Comparison of ENCODE assay signal across 22 cellular contexts in genomic region chr5:103228056-103228455, GRCh38.
"Had no signal": no experiment of that assay in that cellular context is flagged by ENCODE, and none has a peak within 500 bp of the region (broad histone marks: within the 10 kb centered on the region; RNA-seq: fewer than 3 reads in every experiment).

No MANE protein-coding gene starts in this region.

- H3K9me3 Mint-ChIP-seq: activated CD4-positive, alpha-beta memory T cell treated with anti-CD3 and anti-CD28 coated beads for 36 hours; activated CD4-positive, alpha-beta T cell treated with anti-CD3 and anti-CD28 coated beads, Interleukin-2, amount 10 ng/mL, durations not matched to agents 7 days and 5 days; activated naive CD4-positive, alpha-beta T cell treated with anti-CD3 and anti-CD28 coated beads, Interleukin-2, amount 50 U/mL, for 24 hours; activated naive CD8-positive, alpha-beta T cell treated with anti-CD3 and anti-CD28 coated beads, Interleukin-2, amount 50 U/mL, for 24 hours had no signal

- ATAC-seq: activated naive CD8-positive, alpha-beta T cell treated with anti-CD3 and anti-CD28 coated beads, Interleukin-2, amount 50 U/mL, for 24 hours; Panc1; Right ventricle myocardium inferior had no signal

- DNase-seq: activated CD4-positive, alpha-beta memory T cell treated with anti-CD3 and anti-CD28 coated beads for 36 hours; activated CD4-positive, alpha-beta T cell treated with anti-CD3 and anti-CD28 coated beads, Interleukin-2, amount 10 ng/mL, durations not matched to agents 7 days and 5 days; activated CD4-positive, CD25-positive, alpha-beta regulatory T cell; activated CD8-positive, alpha-beta memory T cell treated with anti-CD3 and anti-CD28 coated beads for 24 hours; activated naive CD4-positive, alpha-beta T cell; activated naive CD8-positive, alpha-beta T cell treated with anti-CD3 and anti-CD28 coated beads, Interleukin-2, amount 50 U/mL, for 24 hours; activated T-cell treated with anti-CD3 and anti-CD28 coated beads for 4 hours; amygdala; MG63; NCI-H1092 treated with DMSO at 0.1 percent for 48 hours; NCI-H1417 treated with DMSO at 0.1 percent for 48 hours; NCI-H1694 treated with DMSO at 0.1 percent for 48 hours; NCI-H2029 treated with DMSO at 0.1 percent for 48 hours; NCI-H345; NCI-H510A; NCI-H69; NK-92 treated with Interleukin-12 subunit alpha and Interleukin-12 subunit beta, amount 100 ng/mL, for 24 hours had no signal

- H3K27me3 ChIP-seq: MG63 had no signal

- H3K4me3 Mint-ChIP-seq: activated CD4-positive, alpha-beta memory T cell treated with anti-CD3 and anti-CD28 coated beads for 36 hours; activated CD4-positive, alpha-beta T cell treated with anti-CD3 and anti-CD28 coated beads, Interleukin-2, amount 10 ng/mL, durations not matched to agents 7 days and 5 days; activated naive CD4-positive, alpha-beta T cell treated with anti-CD3 and anti-CD28 coated beads, Interleukin-2, amount 50 U/mL, for 24 hours; activated naive CD8-positive, alpha-beta T cell treated with anti-CD3 and anti-CD28 coated beads, Interleukin-2, amount 50 U/mL, for 24 hours had no signal

- H3K36me3 Mint-ChIP-seq: activated CD4-positive, alpha-beta memory T cell treated with anti-CD3 and anti-CD28 coated beads for 36 hours; activated naive CD4-positive, alpha-beta T cell treated with anti-CD3 and anti-CD28 coated beads, Interleukin-2, amount 50 U/mL, for 24 hours had no signal

- H3K27ac Mint-ChIP-seq: activated CD4-positive, alpha-beta memory T cell treated with anti-CD3 and anti-CD28 coated beads for 36 hours; activated CD4-positive, alpha-beta T cell treated with anti-CD3 and anti-CD28 coated beads, Interleukin-2, amount 10 ng/mL, durations not matched to agents 7 days and 5 days; activated naive CD4-positive, alpha-beta T cell treated with anti-CD3 and anti-CD28 coated beads, Interleukin-2, amount 50 U/mL, for 24 hours; activated naive CD8-positive, alpha-beta T cell treated with anti-CD3 and anti-CD28 coated beads, Interleukin-2, amount 50 U/mL, for 24 hours had no signal

- H3K4me3 ChIP-seq: MG63, SK-N-MC had no signal

- H3K27ac ChIP-seq: SK-N-MC, VCaP had no signal

- H3K36me3 ChIP-seq: MG63 had no signal

- H3K4me1 Mint-ChIP-seq: activated naive CD4-positive, alpha-beta T cell treated with anti-CD3 and anti-CD28 coated beads, Interleukin-2, amount 50 U/mL, for 24 hours; activated naive CD8-positive, alpha-beta T cell treated with anti-CD3 and anti-CD28 coated beads, Interleukin-2, amount 50 U/mL, for 24 hours had no signal
